Comparison of ENCODE assay signal across 1 cellular context in genomic region chr19:42657551-42657950, GRCh38.
TF ChIP-seq lines count a peak whose summit lies in the region.

No MANE protein-coding gene starts in this region.

TF ChIP-seq in SK-N-SH treated with all-trans-retinoic acid at 6 μM for 48 hours, 23 proteins besides CTCF, POLR2A, EP300 and RAD21 (continued from another document):
- TF ChIP-seq TSHZ2 (CRISPR knock-in tag; IDR thresholded peaks at IDR 0.05) (no peak), ZFP30 (CRISPR knock-in tag; IDR thresholded peaks at IDR 0.05) (no peak), RARB (CRISPR knock-in tag; IDR thresholded peaks at IDR 0.05) (no peak), PATZ1 (CRISPR knock-in tag; IDR thresholded peaks at IDR 0.05; ENCODE audit: borderline replicate concordance) (no peak), ZFP3 (CRISPR knock-in tag; IDR thresholded peaks at IDR 0.05) (no peak), POU6F1 (CRISPR knock-in tag; IDR thresholded peaks at IDR 0.05; ENCODE audit: borderline replicate concordance, low read depth) (no peak), TCF4 (CRISPR knock-in tag; IDR thresholded peaks at IDR 0.05; ENCODE audit: borderline replicate concordance) (no peak), ARNTL (CRISPR knock-in tag; IDR thresholded peaks at IDR 0.05; ENCODE audit: borderline replicate concordance, low read depth) (no peak)
TF ChIP-seq in SK-N-SH treated with all-trans-retinoic acid at 6 μM for 48 hours: peak in this region for 0.
